In the genomic region with DNA sequence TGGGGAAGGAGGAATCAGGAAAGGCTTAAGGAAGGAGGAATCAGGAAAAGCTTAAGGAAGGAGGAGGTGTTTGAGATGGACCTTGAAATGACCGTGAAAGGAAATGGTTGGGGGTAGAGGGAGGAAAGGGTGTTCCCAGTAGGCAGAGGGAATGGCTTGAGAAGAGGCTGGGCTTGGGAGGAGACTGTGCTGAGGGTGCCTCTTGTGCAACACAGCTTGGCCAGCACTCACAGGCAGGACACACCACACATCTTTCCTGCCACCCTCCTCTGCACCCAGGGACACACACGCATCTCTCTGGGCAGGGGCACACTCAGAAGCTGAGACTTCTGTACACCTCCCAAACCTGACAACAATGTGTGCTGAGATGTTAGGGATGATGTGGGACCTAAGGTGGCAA, we compare ENCODE assay signal across 23 cellular contexts.
DNase-seq lines count a peak whose midpoint lies in the region; ATAC-seq, FAIRE-seq and TF ChIP-seq lines count a peak whose summit lies in the region.
"Had no signal": no experiment of that assay in that cellular context is flagged by ENCODE, and none has a peak within 500 bp of the region (broad histone marks: within the 10 kb centered on the region; RNA-seq: fewer than 3 reads in every experiment).

No MANE protein-coding gene starts in this region.

- H3K9me3 ChIP-seq in kidney (ENCODE audit: control insufficient read depth in 1 of 2, low read length in 2 of 2) (no peaks in the 10 kb centered on the region), psoas muscle (no peaks in the 10 kb centered on the region), vagina (no peaks in the 10 kb centered on the region)
- H3K9me3 ChIP-seq: BE2C, ovary had no signal

- TF ChIP-seq CTCF in kidney (IDR thresholded peaks at IDR 0.05; ENCODE audit: borderline replicate concordance, extremely low read depth, insufficient read depth) = no peak
- TF ChIP-seq CTCF in psoas muscle (IDR thresholded peaks at IDR 0.05) = no peak
- no peak for TF ChIP-seq CTCF in vagina (IDR thresholded peaks at IDR 0.05)

- peak overlapping the region; percentile 66 to 75 for H3K27ac ChIP-seq in kidney (ENCODE audit: low read depth in 2 of 2, low read length in 2 of 2)
- H3K27ac ChIP-seq in psoas muscle = peak overlapping the region; percentile 46
- peak overlapping the region; percentile 93 for H3K27ac ChIP-seq in vagina
- H3K27ac ChIP-seq: ovary had no signal

- intact Hi-C loops in Right ventricle myocardium inferior (cut with DNase I) (loop anchor here (2.0 kb wide), 1 partner anchor 93 kb away; no protein-coding TSS in a partner anchor), cardiac septum (cut with DNase I) (loop anchor here (2.0 to 10.0 kb wide), 2 partner anchors 95 to 139 kb away; no protein-coding TSS in a partner anchor), kidney (cut with DNase I) (no loop called here), psoas muscle (cut with DNase I) (loop anchor here in 1 of 2 donors (10.0 kb wide), 1 partner anchor 91 kb away; no protein-coding TSS in a partner anchor), vagina (cut with DNase I) (loop anchor here (5.0 kb wide), 1 partner anchor 176 kb away; the partner anchor contains the start of gene TIMP3)

- H3K36me3 ChIP-seq in kidney (ENCODE audit: control insufficient read depth in 1 of 2, insufficient read depth in 2 of 2, low read length in 2 of 2) (no peaks in the 10 kb centered on the region), psoas muscle (ENCODE audit: insufficient read depth in 1 of 2, low read depth in 1 of 2) (no peaks in the 10 kb centered on the region), vagina (no peaks in the 10 kb centered on the region)
- H3K36me3 ChIP-seq: BE2C, ovary had no signal

- H3K27me3 ChIP-seq in psoas muscle (ENCODE audit: insufficient read depth in 3 of 3, low read length in 2 of 3) = peaks cover 0 to 5% (median 1%) of the 10 kb centered on the region in 3 donors
- no peaks in the 10 kb centered on the region for H3K27me3 ChIP-seq in vagina
- H3K27me3 ChIP-seq: BE2C, ovary had no signal

- no peak for FAIRE-seq in kidney (lab: Jason Lieb, UNC)
- FAIRE-seq: astrocyte, small intestine had no signal

- H3K4me3 ChIP-seq in kidney (ENCODE audit: low read length in 2 of 2) (no peak overlapping the region), psoas muscle (no peak overlapping the region), vagina (no peak overlapping the region)
- H3K4me3 ChIP-seq: ovary had no signal

- peaks cover 41 to 47% of the 10 kb centered on the region in 2 donors for H3K4me1 ChIP-seq in kidney (ENCODE audit: control insufficient read depth in 1 of 2, insufficient read depth in 1 of 2, low read depth in 1 of 2, low read length in 2 of 2)
- H3K4me1 ChIP-seq in psoas muscle = peaks cover 11% of the 10 kb centered on the region
- H3K4me1 ChIP-seq in vagina = peaks cover 81% of the 10 kb centered on the region
- H3K4me1 ChIP-seq: BE2C had no signal

- H3K9ac ChIP-seq in kidney (ENCODE audit: low read length in 2 of 2) = no peak overlapping the region

- ATAC-seq in Right ventricle myocardium inferior = peak; percentile 30
- peak in 1 of 4 donors; percentile 38 for ATAC-seq in psoas muscle
- ATAC-seq in HG02642 (IDR thresholded peaks at IDR 0.05; ENCODE audit: poor library complexity, unreplicated experiment) = no peak
- no peak for ATAC-seq in HG02610 (IDR thresholded peaks at IDR 0.05; ENCODE audit: unreplicated experiment)
- ATAC-seq: activated naive CD4-positive, alpha-beta T cell treated with anti-CD3 and anti-CD28 coated beads, Interleukin-2, amount 50 U/mL, for 72 hours; naive thymus-derived CD4-positive, alpha-beta T cell had no signal

- DNase-seq in Right ventricle myocardium inferior (ENCODE audit: missing footprints) (no peak), cardiac septum (ENCODE audit: low spot score) (no peak), kidney (no peak), psoas muscle (no peak), vagina (ENCODE audit: extremely low spot score in 2 of 2) (no peak), SIG-M5 treated with dmso at 0.1 percent for 504 hours (lab: John Stamatoyannopoulos, UW; ENCODE audit: unreplicated experiment) (no peak)
- DNase-seq: activated CD4-positive, alpha-beta T cell treated with anti-CD3 and anti-CD28 coated beads for 4 hours; BE2C; COR-L47; effector CD4-positive, alpha-beta T cell; HCEC 1CT; MM.1S; naive thymus-derived CD4-positive, alpha-beta T cell; NCI-H187; NCI-H748 treated with DMSO at 0.1 percent for 48 hours; ovary; SHP77; small intestine; stimulated activated CD4-positive, alpha-beta T cell treated with anti-CD3 and anti-CD28 coated beads, Interleukin-2, amount 100 ng/mL, for 48 hours had no signal

- no peak for TF ChIP-seq POLR2A in vagina (IDR thresholded peaks at IDR 0.05)

- 39 to 74% (median 50%) methylated on average over 2 of the region's 2 CpGs for WGBS in psoas muscle, 3 donors
